ENCODE assay signal across 1 cellular context in genomic region chr9:4923580-4924544, GRCh38.
TF ChIP-seq lines count a peak whose summit lies in the region.

No MANE protein-coding gene starts in this region.

TF ChIP-seq in K562, 482 proteins besides CTCF, POLR2A, EP300 and RAD21 (continued from another document):
- TF ChIP-seq EHMT2 (IDR thresholded peaks at IDR 0.05): 0 out of 2 replicates have a peak, but pooled peaks have one; percentile 35
- TF ChIP-seq BRD9 (IDR thresholded peaks at IDR 0.05; ENCODE audit: low read depth, partially characterized antibody): peak; percentile 46
- peak; percentile 52; the same call in 1 of the 2 replicates for TF ChIP-seq JUND (IDR thresholded peaks at IDR 0.05; ENCODE audit: borderline replicate concordance, low read depth, low read length)
- TF ChIP-seq JUND (tag; IDR thresholded peaks at IDR 0.05; ENCODE audit: borderline replicate concordance, low read depth, low read length): peak; percentile 5; the same call in 1 of the 3 replicates
- TF ChIP-seq CBFA2T3 (IDR thresholded peaks at IDR 0.05): peak; percentile 40
- TF ChIP-seq TBL1XR1 (IDR thresholded peaks at IDR 0.05; ENCODE audit: low read length in 2 of 2): peak in 1 of 2 experiments; percentile 36; a peak in 1 of 4 replicates
- TF ChIP-seq ZBTB7A (IDR thresholded peaks at IDR 0.05; ENCODE audit: borderline replicate concordance, control insufficient read depth, low read depth, low read length): peak; percentile 69; the same call in 1 of the 2 replicates
- no peak for TF ChIP-seq POLR2G (IDR thresholded peaks at IDR 0.05; ENCODE audit: low read depth, low read length)
- no peak for TF ChIP-seq NR2C1 (IDR thresholded peaks at IDR 0.05)
- 0 out of 2 replicates have a peak, but pooled peaks have one; percentile 45 for TF ChIP-seq NR2C1 (tag; IDR thresholded peaks at IDR 0.05)
- TF ChIP-seq HCFC1 (IDR thresholded peaks at IDR 0.05; ENCODE audit: low read depth, low read length): no peak
- peak; percentile 52; the same call in 1 of the 2 replicates for TF ChIP-seq ATF3 (IDR thresholded peaks at IDR 0.05)
- no peak for TF ChIP-seq ATF3 (CRISPR knock-in tag; conservative IDR thresholded peaks at IDR 0.05)
- TF ChIP-seq NR2C2 (CRISPR knock-in tag; IDR thresholded peaks at IDR 0.05): no peak
- peak; percentile 49 for TF ChIP-seq NR2C2 (tag; IDR thresholded peaks at IDR 0.05)
- TF ChIP-seq, protein P1, sequence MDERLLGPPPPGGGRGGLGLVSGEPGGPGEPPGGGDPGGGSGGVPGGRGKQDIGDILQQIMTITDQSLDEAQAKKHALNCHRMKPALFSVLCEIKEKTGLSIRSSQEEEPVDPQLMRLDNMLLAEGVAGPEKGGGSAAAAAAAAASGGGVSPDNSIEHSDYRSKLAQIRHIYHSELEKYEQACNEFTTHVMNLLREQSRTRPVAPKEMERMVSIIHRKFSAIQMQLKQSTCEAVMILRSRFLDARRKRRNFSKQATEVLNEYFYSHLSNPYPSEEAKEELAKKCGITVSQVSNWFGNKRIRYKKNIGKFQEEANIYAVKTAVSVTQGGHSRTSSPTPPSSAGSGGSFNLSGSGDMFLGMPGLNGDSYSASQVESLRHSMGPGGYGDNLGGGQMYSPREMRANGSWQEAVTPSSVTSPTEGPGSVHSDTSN (CRISPR knock-in tag; IDR thresholded peaks at IDR 0.05; ENCODE audit: low read depth): no peak
- TF ChIP-seq, protein P1 (tag; conservative IDR thresholded peaks at IDR 0.05; ENCODE audit: low read depth): peak; percentile 34
- TF ChIP-seq JUN (IDR thresholded peaks at IDR 0.05; ENCODE audit: borderline replicate concordance, low read depth, low read length): 0 out of 2 replicates have a peak, but pooled peaks have one; percentile 12
- no peak for TF ChIP-seq JUN (CRISPR knock-in tag; IDR thresholded peaks at IDR 0.05; ENCODE audit: borderline replicate concordance)
- TF ChIP-seq, protein P2, sequence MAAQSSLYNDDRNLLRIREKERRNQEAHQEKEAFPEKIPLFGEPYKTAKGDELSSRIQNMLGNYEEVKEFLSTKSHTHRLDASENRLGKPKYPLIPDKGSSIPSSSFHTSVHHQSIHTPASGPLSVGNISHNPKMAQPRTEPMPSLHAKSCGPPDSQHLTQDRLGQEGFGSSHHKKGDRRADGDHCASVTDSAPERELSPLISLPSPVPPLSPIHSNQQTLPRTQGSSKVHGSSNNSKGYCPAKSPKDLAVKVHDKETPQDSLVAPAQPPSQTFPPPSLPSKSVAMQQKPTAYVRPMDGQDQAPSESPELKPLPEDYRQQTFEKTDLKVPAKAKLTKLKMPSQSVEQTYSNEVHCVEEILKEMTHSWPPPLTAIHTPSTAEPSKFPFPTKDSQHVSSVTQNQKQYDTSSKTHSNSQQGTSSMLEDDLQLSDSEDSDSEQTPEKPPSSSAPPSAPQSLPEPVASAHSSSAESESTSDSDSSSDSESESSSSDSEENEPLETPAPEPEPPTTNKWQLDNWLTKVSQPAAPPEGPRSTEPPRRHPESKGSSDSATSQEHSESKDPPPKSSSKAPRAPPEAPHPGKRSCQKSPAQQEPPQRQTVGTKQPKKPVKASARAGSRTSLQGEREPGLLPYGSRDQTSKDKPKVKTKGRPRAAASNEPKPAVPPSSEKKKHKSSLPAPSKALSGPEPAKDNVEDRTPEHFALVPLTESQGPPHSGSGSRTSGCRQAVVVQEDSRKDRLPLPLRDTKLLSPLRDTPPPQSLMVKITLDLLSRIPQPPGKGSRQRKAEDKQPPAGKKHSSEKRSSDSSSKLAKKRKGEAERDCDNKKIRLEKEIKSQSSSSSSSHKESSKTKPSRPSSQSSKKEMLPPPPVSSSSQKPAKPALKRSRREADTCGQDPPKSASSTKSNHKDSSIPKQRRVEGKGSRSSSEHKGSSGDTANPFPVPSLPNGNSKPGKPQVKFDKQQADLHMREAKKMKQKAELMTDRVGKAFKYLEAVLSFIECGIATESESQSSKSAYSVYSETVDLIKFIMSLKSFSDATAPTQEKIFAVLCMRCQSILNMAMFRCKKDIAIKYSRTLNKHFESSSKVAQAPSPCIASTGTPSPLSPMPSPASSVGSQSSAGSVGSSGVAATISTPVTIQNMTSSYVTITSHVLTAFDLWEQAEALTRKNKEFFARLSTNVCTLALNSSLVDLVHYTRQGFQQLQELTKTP (IDR thresholded peaks at IDR 0.05; ENCODE audit: low read depth in 1 of 2, partially characterized antibody in 2 of 2): peak in 1 of 2 experiments; percentile 38
- TF ChIP-seq L3MBTL2 (IDR thresholded peaks at IDR 0.05): peak; percentile 46; the same call in 1 of the 2 replicates
- TF ChIP-seq SMAD4 (CRISPR knock-in tag; conservative IDR thresholded peaks at IDR 0.05): peak; percentile 60
- TF ChIP-seq RCOR1 (IDR thresholded peaks at IDR 0.05; ENCODE audit: borderline replicate concordance in 1 of 2, low read depth in 2 of 2, low read length in 2 of 2): peak in 1 of 2 experiments; percentile 76; a peak in 2 of 4 replicates
- peak; percentile 36; the same call in 1 of the 2 replicates for TF ChIP-seq NBN (IDR thresholded peaks at IDR 0.05; ENCODE audit: low read depth)
- TF ChIP-seq TAL1 (IDR thresholded peaks at IDR 0.05): peak; percentile 26; the same call in 1 of the 2 replicates
- TF ChIP-seq FOXK2 (conservative IDR thresholded peaks at IDR 0.05 in 1 of 2, IDR thresholded peaks at IDR 0.05 in 1 of 2; ENCODE audit: low read depth in 2 of 2): peak; percentile 32 to 59; a peak in 2 of 4 replicates
- peak; percentile 47; the same call in 1 of the 2 replicates for TF ChIP-seq SMARCA4 (IDR thresholded peaks at IDR 0.05)
- peak; percentile 59; the same call in 1 of the 2 replicates for TF ChIP-seq ZEB2 (IDR thresholded peaks at IDR 0.05)
- TF ChIP-seq SMC3 (conservative IDR thresholded peaks at IDR 0.05; ENCODE audit: insufficient read depth, low read depth, low read length): peak; percentile 48
- no peak for TF ChIP-seq PTBP1 (IDR thresholded peaks at IDR 0.05; ENCODE audit: low read depth, low read length)
- peak; percentile 56; the same call in 1 of the 2 replicates for TF ChIP-seq DMBX1 (CRISPR knock-in tag; IDR thresholded peaks at IDR 0.05; ENCODE audit: borderline replicate concordance)
- TF ChIP-seq, protein P3, sequence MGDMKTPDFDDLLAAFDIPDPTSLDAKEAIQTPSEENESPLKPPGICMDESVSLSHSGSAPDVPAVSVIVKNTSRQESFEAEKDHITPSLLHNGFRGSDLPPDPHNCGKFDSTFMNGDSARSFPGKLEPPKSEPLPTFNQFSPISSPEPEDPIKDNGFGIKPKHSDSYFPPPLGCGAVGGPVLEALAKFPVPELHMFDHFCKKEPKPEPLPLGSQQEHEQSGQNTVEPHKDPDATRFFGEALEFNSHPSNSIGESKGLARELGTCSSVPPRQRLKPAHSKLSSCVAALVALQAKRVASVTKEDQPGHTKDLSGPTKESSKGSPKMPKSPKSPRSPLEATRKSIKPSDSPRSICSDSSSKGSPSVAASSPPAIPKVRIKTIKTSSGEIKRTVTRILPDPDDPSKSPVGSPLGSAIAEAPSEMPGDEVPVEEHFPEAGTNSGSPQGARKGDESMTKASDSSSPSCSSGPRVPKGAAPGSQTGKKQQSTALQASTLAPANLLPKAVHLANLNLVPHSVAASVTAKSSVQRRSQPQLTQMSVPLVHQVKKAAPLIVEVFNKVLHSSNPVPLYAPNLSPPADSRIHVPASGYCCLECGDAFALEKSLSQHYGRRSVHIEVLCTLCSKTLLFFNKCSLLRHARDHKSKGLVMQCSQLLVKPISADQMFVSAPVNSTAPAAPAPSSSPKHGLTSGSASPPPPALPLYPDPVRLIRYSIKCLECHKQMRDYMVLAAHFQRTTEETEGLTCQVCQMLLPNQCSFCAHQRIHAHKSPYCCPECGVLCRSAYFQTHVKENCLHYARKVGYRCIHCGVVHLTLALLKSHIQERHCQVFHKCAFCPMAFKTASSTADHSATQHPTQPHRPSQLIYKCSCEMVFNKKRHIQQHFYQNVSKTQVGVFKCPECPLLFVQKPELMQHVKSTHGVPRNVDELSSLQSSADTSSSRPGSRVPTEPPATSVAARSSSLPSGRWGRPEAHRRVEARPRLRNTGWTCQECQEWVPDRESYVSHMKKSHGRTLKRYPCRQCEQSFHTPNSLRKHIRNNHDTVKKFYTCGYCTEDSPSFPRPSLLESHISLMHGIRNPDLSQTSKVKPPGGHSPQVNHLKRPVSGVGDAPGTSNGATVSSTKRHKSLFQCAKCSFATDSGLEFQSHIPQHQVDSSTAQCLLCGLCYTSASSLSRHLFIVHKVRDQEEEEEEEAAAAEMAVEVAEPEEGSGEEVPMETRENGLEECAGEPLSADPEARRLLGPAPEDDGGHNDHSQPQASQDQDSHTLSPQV (IDR thresholded peaks at IDR 0.05): peak; percentile 92
- peak; percentile 53 for TF ChIP-seq ARID1B (IDR thresholded peaks at IDR 0.05)
- TF ChIP-seq NFIC (IDR thresholded peaks at IDR 0.05): peak; percentile 14; the same call in 1 of the 2 replicates
- TF ChIP-seq KDM1A (IDR thresholded peaks at IDR 0.05): peak; percentile 18 to 37; a peak in 1 of 4 replicates
- peak; percentile 58; the same call in 1 of the 2 replicates for TF ChIP-seq TOE1 (IDR thresholded peaks at IDR 0.05; ENCODE audit: borderline replicate concordance)
- TF ChIP-seq TOE1 (CRISPR knock-in tag; IDR thresholded peaks at IDR 0.05; ENCODE audit: borderline replicate concordance, low read depth): no peak
- TF ChIP-seq, protein P4, sequence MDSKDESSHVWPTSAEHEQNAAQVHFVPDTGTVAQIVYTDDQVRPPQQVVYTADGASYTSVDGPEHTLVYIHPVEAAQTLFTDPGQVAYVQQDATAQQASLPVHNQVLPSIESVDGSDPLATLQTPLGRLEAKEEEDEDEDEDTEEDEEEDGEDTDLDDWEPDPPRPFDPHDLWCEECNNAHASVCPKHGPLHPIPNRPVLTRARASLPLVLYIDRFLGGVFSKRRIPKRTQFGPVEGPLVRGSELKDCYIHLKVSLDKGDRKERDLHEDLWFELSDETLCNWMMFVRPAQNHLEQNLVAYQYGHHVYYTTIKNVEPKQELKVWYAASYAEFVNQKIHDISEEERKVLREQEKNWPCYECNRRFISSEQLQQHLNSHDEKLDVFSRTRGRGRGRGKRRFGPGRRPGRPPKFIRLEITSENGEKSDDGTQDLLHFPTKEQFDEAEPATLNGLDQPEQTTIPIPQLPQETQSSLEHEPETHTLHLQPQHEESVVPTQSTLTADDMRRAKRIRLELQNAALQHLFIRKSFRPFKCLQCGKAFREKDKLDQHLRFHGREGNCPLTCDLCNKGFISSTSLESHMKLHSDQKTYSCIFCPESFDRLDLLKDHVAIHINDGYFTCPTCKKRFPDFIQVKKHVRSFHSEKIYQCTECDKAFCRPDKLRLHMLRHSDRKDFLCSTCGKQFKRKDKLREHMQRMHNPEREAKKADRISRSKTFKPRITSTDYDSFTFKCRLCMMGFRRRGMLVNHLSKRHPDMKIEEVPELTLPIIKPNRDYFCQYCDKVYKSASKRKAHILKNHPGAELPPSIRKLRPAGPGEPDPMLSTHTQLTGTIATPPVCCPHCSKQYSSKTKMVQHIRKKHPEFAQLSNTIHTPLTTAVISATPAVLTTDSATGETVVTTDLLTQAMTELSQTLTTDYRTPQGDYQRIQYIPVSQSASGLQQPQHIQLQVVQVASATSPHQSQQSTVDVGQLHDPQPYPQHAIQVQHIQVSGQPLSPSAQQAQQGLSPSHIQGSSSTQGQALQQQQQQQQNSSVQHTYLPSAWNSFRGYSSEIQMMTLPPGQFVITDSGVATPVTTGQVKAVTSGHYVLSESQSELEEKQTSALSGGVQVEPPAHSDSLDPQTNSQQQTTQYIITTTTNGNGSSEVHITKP (IDR thresholded peaks at IDR 0.05; ENCODE audit: partially characterized antibody): peak; percentile 36
- TF ChIP-seq CC2D1A (IDR thresholded peaks at IDR 0.05): peak; percentile 46; the same call in 1 of the 2 replicates
- TF ChIP-seq DEAF1 (CRISPR knock-in tag; IDR thresholded peaks at IDR 0.05): peak; percentile 8; the same call in 1 of the 2 replicates
- TF ChIP-seq, protein P5, sequence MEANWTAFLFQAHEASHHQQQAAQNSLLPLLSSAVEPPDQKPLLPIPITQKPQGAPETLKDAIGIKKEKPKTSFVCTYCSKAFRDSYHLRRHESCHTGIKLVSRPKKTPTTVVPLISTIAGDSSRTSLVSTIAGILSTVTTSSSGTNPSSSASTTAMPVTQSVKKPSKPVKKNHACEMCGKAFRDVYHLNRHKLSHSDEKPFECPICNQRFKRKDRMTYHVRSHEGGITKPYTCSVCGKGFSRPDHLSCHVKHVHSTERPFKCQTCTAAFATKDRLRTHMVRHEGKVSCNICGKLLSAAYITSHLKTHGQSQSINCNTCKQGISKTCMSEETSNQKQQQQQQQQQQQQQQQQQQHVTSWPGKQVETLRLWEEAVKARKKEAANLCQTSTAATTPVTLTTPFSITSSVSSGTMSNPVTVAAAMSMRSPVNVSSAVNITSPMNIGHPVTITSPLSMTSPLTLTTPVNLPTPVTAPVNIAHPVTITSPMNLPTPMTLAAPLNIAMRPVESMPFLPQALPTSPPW (CRISPR knock-in tag; IDR thresholded peaks at IDR 0.05): peak; percentile 19; the same call in 1 of the 2 replicates
- TF ChIP-seq CEBPG (CRISPR knock-in tag; IDR thresholded peaks at IDR 0.05): peak; percentile 77
- peak in 1 of 2 experiments; percentile 45; a peak in 1 of 4 replicates for TF ChIP-seq CEBPG (tag; conservative IDR thresholded peaks at IDR 0.05 in 1 of 2, IDR thresholded peaks at IDR 0.05 in 1 of 2)
- 0 out of 2 replicates have a peak, but pooled peaks have one; percentile 25 for TF ChIP-seq PHB2 (IDR thresholded peaks at IDR 0.05; ENCODE audit: low read depth)
- TF ChIP-seq LARP7 (IDR thresholded peaks at IDR 0.05): no peak
- TF ChIP-seq PRMT5 (CRISPR knock-in tag; IDR thresholded peaks at IDR 0.05): no peak
- peak; percentile 46 for TF ChIP-seq CXXC5 (CRISPR knock-in tag; IDR thresholded peaks at IDR 0.05)
TF ChIP-seq in K562: peak in this region for 43.
